In the genomic region with DNA sequence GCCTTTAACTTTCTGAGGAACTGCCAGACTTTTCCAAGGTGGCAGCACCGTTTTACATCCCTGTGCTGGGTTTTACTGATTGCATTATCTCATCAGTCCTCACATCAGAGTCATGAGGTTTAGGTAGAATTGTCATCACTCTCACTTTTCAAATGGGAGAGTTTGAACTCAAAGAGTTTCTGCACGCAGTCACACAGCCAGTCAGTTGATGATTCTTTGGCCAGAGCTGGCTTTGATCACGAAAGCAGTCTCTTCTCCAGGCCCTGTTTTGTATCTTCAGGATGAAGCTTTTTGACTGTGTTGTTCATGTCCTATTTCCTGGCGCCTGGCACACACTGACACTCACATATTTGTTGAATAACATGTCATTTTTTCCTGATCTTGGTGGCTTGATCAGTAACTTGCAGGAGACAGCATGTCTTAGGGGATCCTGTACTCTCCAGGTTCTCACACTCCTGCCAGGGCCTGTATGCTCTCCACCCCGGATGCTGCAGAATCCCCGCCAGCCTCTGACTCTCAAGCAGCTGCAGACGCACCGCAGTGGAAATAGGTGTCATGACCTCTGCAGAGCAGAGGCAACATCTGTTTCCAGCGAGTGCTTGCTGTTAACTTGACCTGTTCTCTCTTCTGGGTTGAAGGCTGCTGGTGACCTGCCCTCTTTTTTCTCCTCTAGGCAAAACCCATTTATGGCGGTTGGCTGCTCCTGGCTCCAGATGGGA, we compare ENCODE assay signal across 10 cellular contexts. TPM values are rescaled to one million over a fixed set of nuclear protein-coding genes. Genes with fewer than 3 reads are reported as not detected.
A peak's percentile ranks its signal among the peaks of the same experiment; 100 is the strongest.
DNase-seq lines count a peak whose midpoint lies in the region; ATAC-seq and TF ChIP-seq lines count a peak whose summit lies in the region.
"Had no signal": no experiment of that assay in that cellular context is flagged by ENCODE, and none has a peak within 500 bp of the region (broad histone marks: within the 10 kb centered on the region; RNA-seq: fewer than 3 reads in every experiment).

No MANE protein-coding gene starts in this region.

- POLR2A ChIA-PET in WTC11 (lab: Charles Lee): no interaction called here

- ATAC-seq in DND-41 (ENCODE audit: insufficient read depth, low read depth) (peak; percentile 69), WTC11 (no peak), GM19455 (IDR thresholded peaks at IDR 0.05; ENCODE audit: unreplicated experiment) (no peak), HG03571 (IDR thresholded peaks at IDR 0.05; ENCODE audit: unreplicated experiment) (no peak)

- peaks cover 83% of the 10 kb centered on the region for H4K20me1 ChIP-seq in DND-41 (ENCODE audit: insufficient read depth, low read length)

- no peaks in the 10 kb centered on the region for H3K27me3 ChIP-seq in DND-41 (ENCODE audit: insufficient read depth, low read length, poor library complexity)
- no peaks in the 10 kb centered on the region for H3K27me3 ChIP-seq in rectal smooth muscle tissue (ENCODE audit: control insufficient read depth, insufficient read depth, low read length)
- H3K27me3 ChIP-seq in thyroid gland: no peaks in the 10 kb centered on the region

- H3K27me3 Mint-ChIP-seq in WTC11 (ENCODE audit: low read depth): no peaks in the 10 kb centered on the region

- TF ChIP-seq POLR2A in thyroid gland (IDR thresholded peaks at IDR 0.05): no peak

- H3K9me3 ChIP-seq in DND-41 (ENCODE audit: insufficient read depth, low read length, severe bottlenecking) (no peaks in the 10 kb centered on the region), thyroid gland (no peaks in the 10 kb centered on the region)

- no peak overlapping the region for H3K9ac ChIP-seq in DND-41 (ENCODE audit: low read depth, low read length)
- no peak overlapping the region for H3K9ac ChIP-seq in rectal smooth muscle tissue (ENCODE audit: low read length)

- intact Hi-C loops in thyroid gland (cut with DNase I): no loop called here

- 51 to 70% methylated on average over 10 of the region's 10 CpGs for WGBS in thyroid gland, 2 donors

- H3K27ac ChIP-seq in DND-41 (ENCODE audit: low read length) (no peak overlapping the region), rectal smooth muscle tissue (ENCODE audit: low read depth, low read length) (peak overlapping the region; percentile 65), thyroid gland (no peak overlapping the region)

- H3K79me2 ChIP-seq in DND-41 (ENCODE audit: insufficient read depth, low read length): peaks cover 95% of the 10 kb centered on the region

- TF ChIP-seq CTCF in DND-41 (IDR thresholded peaks at IDR 0.05; ENCODE audit: borderline replicate concordance, extremely low read depth, low read length, poor library complexity, severe bottlenecking) (no peak), WTC11 (IDR thresholded peaks at IDR 0.05) (no peak), fibroblast of villous mesenchyme (IDR thresholded peaks at IDR 0.05; ENCODE audit: insufficient read depth, low read depth, low read length) (no peak), thyroid gland (IDR thresholded peaks at IDR 0.05) (no peak)

- peaks cover 3% of the 10 kb centered on the region for H3K9me3 Mint-ChIP-seq in WTC11

- H3K4me1 ChIP-seq in DND-41 (ENCODE audit: insufficient read depth, low read length) (no peaks in the 10 kb centered on the region), rectal smooth muscle tissue (ENCODE audit: control insufficient read depth, insufficient read depth, low read length) (peaks cover 24% of the 10 kb centered on the region), thyroid gland (peaks cover 52 to 88% of the 10 kb centered on the region in 2 donors)

- DNase-seq in DND-41 (peak; percentile 21), WTC11 (ENCODE audit: low spot score) (no peak), fibroblast of villous mesenchyme (ENCODE audit: low read depth) (peak; percentile 97), thyroid gland (no peak), NCI-H2081 treated with DMSO at 0.1 percent for 48 hours (lab: John Stamatoyannopoulos, UW) (no peak)
- DNase-seq: activated CD8-positive, alpha-beta memory T cell treated with anti-CD3 and anti-CD28 coated beads, Interleukin-2, amount 50 U/mL, for 48 hours; NCI-H748 treated with DMSO at 0.1 percent for 48 hours had no signal

- CTCF ChIA-PET in WTC11 (lab: Charles Lee): no interaction called here

- peak overlapping the region; percentile 48; the same call in 1 of the 2 replicates for H3K27ac Mint-ChIP-seq in WTC11

- H3K36me3 Mint-ChIP-seq in WTC11: peaks cover 11% of the 10 kb centered on the region

- H3K4me1 Mint-ChIP-seq in WTC11: no peaks in the 10 kb centered on the region

- no peak overlapping the region for H3K4me3 Mint-ChIP-seq in WTC11

- H3K4me2 ChIP-seq in DND-41 (ENCODE audit: insufficient read depth, low read length): no peak overlapping the region

- H3K36me3 ChIP-seq in DND-41 (ENCODE audit: insufficient read depth, low read length): peaks cover 62% of the 10 kb centered on the region
- peaks cover 2% of the 10 kb centered on the region for H3K36me3 ChIP-seq in rectal smooth muscle tissue (ENCODE audit: control insufficient read depth, insufficient read depth, low read length)
- H3K36me3 ChIP-seq in thyroid gland: peaks cover 4% of the 10 kb centered on the region in 2 donors

- no peak overlapping the region for H2AFZ ChIP-seq in DND-41 (ENCODE audit: low read depth, low read length)

- H3K4me3 ChIP-seq in DND-41 (ENCODE audit: low read depth in 1 of 2, low read length in 2 of 2) (no peak overlapping the region), fibroblast of villous mesenchyme (ENCODE audit: low read depth, low read length) (no peak overlapping the region), rectal smooth muscle tissue (ENCODE audit: low read length) (no peak overlapping the region), thyroid gland (replicated peaks in 1 of 3) (no peak overlapping the region)

TF ChIP-seq in WTC11, 78 proteins besides CTCF, POLR2A, EP300 and RAD21:
- TF ChIP-seq SMAD3 (CRISPR knock-in tag; IDR thresholded peaks at IDR 0.05; ENCODE audit: borderline replicate concordance): no peak

RNA-seq across cellular contexts. Expression of a gene that starts 32.9 kb away (rescaled TPM):
- 127 to 140 TPM (median 136 TPM) in 3 replicates for total RNA-seq in WTC11 (2021)
- 157 and 178 TPM in 2 replicates for total RNA-seq in fibroblast of villous mesenchyme
- 100 to 1,000 TPM; 130 to 244 (median 155) TPM for total RNA-seq in thyroid gland

Comparison
In these comparisons a context has a peak if more than half of its experiments do, and no peak if none do; other contexts are left out.
1. DNase-seq: peak in DND-41 (single experiment) and fibroblast of villous mesenchyme (single experiment); none in WTC11 (single experiment), thyroid gland (0 of 2) and NCI-H2081 treated with DMSO at 0.1 percent for 48 hours (single experiment).